In genomic region chr18:46079336-46079735, GRCh38 we compare ENCODE assay signal across 15 cellular contexts. TPM values are rescaled to one million over a fixed set of nuclear protein-coding genes. Genes with fewer than 3 reads are reported as not detected.
DNase-seq lines count a peak whose midpoint lies in the region; ATAC-seq, FAIRE-seq and TF ChIP-seq lines count a peak whose summit lies in the region.
"Had no signal": no experiment of that assay in that cellular context is flagged by ENCODE, and none has a peak within 500 bp of the region (broad histone marks: within the 10 kb centered on the region; RNA-seq: fewer than 3 reads in every experiment).

No MANE protein-coding gene starts in this region.

- H3K27me3 ChIP-seq in K562 (ENCODE audit: control insufficient read depth in 2 of 2, insufficient read depth in 2 of 2, low read length in 2 of 2), result no peaks in the 10 kb centered on the region
- H3K27me3 ChIP-seq: BLaER1 had no signal

- no peak for TF ChIP-seq RAD21 in K562 (CRISPR knock-in tag; conservative IDR thresholded peaks at IDR 0.05 in 1 of 2, IDR thresholded peaks at IDR 0.05 in 1 of 2)

- no peaks in the 10 kb centered on the region for H3K9me3 Mint-ChIP-seq in activated naive CD8-positive, alpha-beta T cell treated with anti-CD3 and anti-CD28 coated beads for 36 hours
- no peaks in the 10 kb centered on the region for H3K9me3 Mint-ChIP-seq in activated naive CD8-positive, alpha-beta T cell treated with anti-CD3 and anti-CD28 coated beads, Interleukin-2, amount 50 U/mL, for 24 hours
- H3K9me3 Mint-ChIP-seq in type B pancreatic cell, result no peaks in the 10 kb centered on the region
- H3K9me3 Mint-ChIP-seq: CD14-positive monocyte; CD4-positive, alpha-beta memory T cell; H9 had no signal

- H3K4me3 Mint-ChIP-seq in activated naive CD8-positive, alpha-beta T cell treated with anti-CD3 and anti-CD28 coated beads for 36 hours, result no peak overlapping the region
- no peak overlapping the region for H3K4me3 Mint-ChIP-seq in activated naive CD8-positive, alpha-beta T cell treated with anti-CD3 and anti-CD28 coated beads, Interleukin-2, amount 50 U/mL, for 24 hours
- H3K4me3 Mint-ChIP-seq in type B pancreatic cell, result no peak overlapping the region
- H3K4me3 Mint-ChIP-seq: CD14-positive monocyte; CD4-positive, alpha-beta memory T cell; H9 had no signal

- H3K79me2 ChIP-seq in K562 (ENCODE audit: control insufficient read depth, insufficient read depth, low read length), result no peaks in the 10 kb centered on the region

- POLR2A ChIA-PET in K562 (lab: Yijun Ruan, JAX), result interaction anchor here (0.6 kb wide), 1 partner anchor 1889 kb away, joined by 3 read pairs; no protein-coding TSS in a partner anchor

- H3K4me3 ChIP-seq in K562, result no peak overlapping the region
- H3K4me3 ChIP-seq: BLaER1 had no signal

- H3K27me3 Mint-ChIP-seq in activated naive CD8-positive, alpha-beta T cell treated with anti-CD3 and anti-CD28 coated beads for 36 hours, result no peaks in the 10 kb centered on the region
- no peaks in the 10 kb centered on the region for H3K27me3 Mint-ChIP-seq in activated naive CD8-positive, alpha-beta T cell treated with anti-CD3 and anti-CD28 coated beads, Interleukin-2, amount 50 U/mL, for 24 hours
- no peaks in the 10 kb centered on the region for H3K27me3 Mint-ChIP-seq in type B pancreatic cell
- H3K27me3 Mint-ChIP-seq: CD4-positive, alpha-beta memory T cell had no signal

- FAIRE-seq in GM12891 (lab: Jason Lieb, UNC), result no peak
- FAIRE-seq in K562 (lab: Jason Lieb, UNC), result no peak
- FAIRE-seq: H1 had no signal

- no peaks in the 10 kb centered on the region for H3K9me1 ChIP-seq in K562 (ENCODE audit: control insufficient read depth, insufficient read depth, low read length)

- H3K36me3 Mint-ChIP-seq in activated naive CD8-positive, alpha-beta T cell treated with anti-CD3 and anti-CD28 coated beads for 36 hours, result peaks cover 24% of the 10 kb centered on the region
- H3K36me3 Mint-ChIP-seq in activated naive CD8-positive, alpha-beta T cell treated with anti-CD3 and anti-CD28 coated beads, Interleukin-2, amount 50 U/mL, for 24 hours (ENCODE audit: low read depth), result peaks cover 32% of the 10 kb centered on the region
- H3K36me3 Mint-ChIP-seq in type B pancreatic cell, result peaks cover 22% of the 10 kb centered on the region

- CTCF ChIA-PET in K562 (lab: Yijun Ruan, JAX; ENCODE audit: low intra/inter-chr PET ratio), result no interaction called here

- H3K4me1 ChIP-seq in K562 (replicated peaks in 1 of 2; ENCODE audit: control insufficient read depth in 2 of 2, insufficient read depth in 2 of 2, low read length in 2 of 2), result no peaks in the 10 kb centered on the region; a peak in 1 of 5 replicates
- H3K4me1 ChIP-seq: BLaER1 had no signal

- H3K4me2 ChIP-seq in K562 (ENCODE audit: insufficient read depth, low read length), result no peak overlapping the region
- H3K4me2 ChIP-seq: BLaER1 had no signal

- H2AFZ ChIP-seq in K562 (ENCODE audit: low read depth, low read length), result no peak overlapping the region

- TF ChIP-seq CTCF in K562 (IDR thresholded peaks at IDR 0.05 in 2 of 3, conservative IDR thresholded peaks at IDR 0.05 in 1 of 3; ENCODE audit: insufficient read depth in 2 of 3, low read depth in 1 of 3, low read length in 3 of 3), result no peak
- no peak for TF ChIP-seq CTCF in type B pancreatic cell (conservative IDR thresholded peaks at IDR 0.05)

- no peak overlapping the region for H3K9ac ChIP-seq in K562 (ENCODE audit: insufficient read depth in 1 of 2, low read depth in 2 of 2, low read length in 2 of 2)
- H3K9ac ChIP-seq: BLaER1 had no signal

- in situ Hi-C loops in K562 (cut with MboI), result loop anchor here (10.0 kb wide), 1 partner anchor 405 kb away; no protein-coding TSS in a partner anchor

- intact Hi-C loops in K562 (cut with micrococcal nuclease), result no loop called here

- BruUV-seq in K562 (replicated peaks; lab: Mats Ljungman, UMichigan), result no TSS peak

- no peak overlapping the region for H3K27ac ChIP-seq in K562 (ENCODE audit: extremely low read depth, low read depth, low read length)
- H3K27ac ChIP-seq: BLaER1 had no signal

- no peaks in the 10 kb centered on the region for H3K9me3 ChIP-seq in K562 (replicated peaks; ENCODE audit: control insufficient read depth, insufficient read depth, low read depth, low read length)
- H3K9me3 ChIP-seq: BLaER1 had no signal

- no peaks in the 10 kb centered on the region for H4K20me1 ChIP-seq in K562 (replicated peaks; ENCODE audit: control insufficient read depth, insufficient read depth, low read length)

- peaks cover 46% of the 10 kb centered on the region for H3K36me3 ChIP-seq in K562 (ENCODE audit: control insufficient read depth, insufficient read depth, low read length)

- TF ChIP-seq EP300 in K562 (IDR thresholded peaks at IDR 0.05; ENCODE audit: low read length), result no peak

- TF ChIP-seq POLR2A in GM12891 (IDR thresholded peaks at IDR 0.05; ENCODE audit: low read depth, low read length) (no peak), K562 (conservative IDR thresholded peaks at IDR 0.05) (no peak)

- peaks cover 2% of the 10 kb centered on the region for H3K4me1 Mint-ChIP-seq in activated naive CD8-positive, alpha-beta T cell treated with anti-CD3 and anti-CD28 coated beads for 36 hours
- H3K4me1 Mint-ChIP-seq in activated naive CD8-positive, alpha-beta T cell treated with anti-CD3 and anti-CD28 coated beads, Interleukin-2, amount 50 U/mL, for 24 hours, result no peaks in the 10 kb centered on the region
- H3K4me1 Mint-ChIP-seq in type B pancreatic cell (ENCODE audit: unreplicated experiment), result no peaks in the 10 kb centered on the region
- H3K4me1 Mint-ChIP-seq: CD14-positive monocyte; CD4-positive, alpha-beta memory T cell; H9 had no signal

- DNase-seq in activated naive CD8-positive, alpha-beta T cell treated with anti-CD3 and anti-CD28 coated beads for 36 hours, result no peak
- no peak for DNase-seq in activated naive CD8-positive, alpha-beta T cell treated with anti-CD3 and anti-CD28 coated beads, Interleukin-2, amount 50 U/mL, for 24 hours
- DNase-seq in GM12891 (ENCODE audit: insufficient read length, low spot score) (no peak), K562 (ENCODE audit: extremely low read depth in 1 of 4, low spot score in 3 of 4) (no peak), type B pancreatic cell (ENCODE audit: extremely low spot score, unreplicated experiment) (peak; percentile 6), NCI-H2029 (lab: John Stamatoyannopoulos, UW) (no peak)
- DNase-seq: 8988T; CD4-positive, alpha-beta memory T cell; DMS79 treated with DMSO at 0.1 percent for 48 hours; GF-D8; H9 had no signal

- peak overlapping the region; percentile 34 for H3K27ac Mint-ChIP-seq in activated naive CD8-positive, alpha-beta T cell treated with anti-CD3 and anti-CD28 coated beads for 36 hours
- H3K27ac Mint-ChIP-seq in activated naive CD8-positive, alpha-beta T cell treated with anti-CD3 and anti-CD28 coated beads, Interleukin-2, amount 50 U/mL, for 24 hours, result no peak overlapping the region
- no peak overlapping the region for H3K27ac Mint-ChIP-seq in type B pancreatic cell
- H3K27ac Mint-ChIP-seq: H9 had no signal

- ATAC-seq in activated naive CD8-positive, alpha-beta T cell treated with anti-CD3 and anti-CD28 coated beads, Interleukin-2, amount 50 U/mL, for 24 hours, result no peak
- ATAC-seq in K562, result no peak
- no peak for ATAC-seq in HG03139 (IDR thresholded peaks at IDR 0.05; ENCODE audit: unreplicated experiment)

RNA-seq across cellular contexts. Expression of gene PSTPIP2, which starts 7.3 kb away (rescaled TPM):
- total RNA-seq in activated naive CD8-positive, alpha-beta T cell treated with anti-CD3 and anti-CD28 coated beads for 36 hours, result 10 to 100 TPM; 21.6 to 22.0 TPM
- 15.8 TPM for polyA plus RNA-seq in GM12891 (2012; ENCODE audit: low read depth, missing spikeins)
- total RNA-seq in K562 (2011; cell fraction: chromatin; rRNA removed; ENCODE audit: low replicate concordance), result 17.8 and 49.9 TPM in 2 replicates
- total RNA-seq in K562 (2011; cell fraction: nucleolus; rRNA removed), result 10.8 and 12.1 TPM in 2 replicates
- 23.0 and 26.0 TPM in 2 replicates for total RNA-seq in K562 (2011; cell fraction: nucleoplasm; rRNA removed)
- 17.0 and 21.2 TPM in 2 replicates for total RNA-seq in K562 (2014; rRNA removed)
- total RNA-seq in K562 (2014; rRNA removed; fragmentation: Illumina TruSeq; extraction: Trizol), result 35.8 and 38.5 TPM in 2 replicates
- total RNA-seq in K562 (2015; rRNA removed; fragmentation: Illumina TruSeq; extraction: Trizol), result 26.8 and 29.3 TPM in 2 replicates
- total RNA-seq in K562 (2021), result 25.2 and 25.6 TPM in 2 replicates
- polyA plus RNA-seq in K562 (2011; rRNA removed), result 25.5 and 33.6 TPM in 2 replicates
- polyA plus RNA-seq in K562 (2011; cell fraction: cytosol; rRNA removed), result 14.6 and 20.0 TPM in 2 replicates
- 10.5 and 14.2 TPM in 2 replicates for polyA plus RNA-seq in K562 (2011; cell fraction: nucleus; rRNA removed)
- 18.5 and 21.1 TPM in 2 replicates for polyA plus RNA-seq in K562 (2012)
- polyA plus RNA-seq in K562 (2014; fragmentation: Illumina TruSeq; extraction: Trizol), result 35.6 and 45.7 TPM in 2 replicates
- polyA plus RNA-seq in K562 (2014; fragmentation: Nextera tagmentation; extraction: Ambion mirVana), result 10 to 100 TPM; 14.0 to 25.2 TPM
- 27.1 and 33.4 TPM in 2 replicates for polyA plus RNA-seq in K562 (2014; rRNA removed)
- polyA minus RNA-seq in K562 (2011; rRNA and poly(A)+ RNA removed), result 24.4 and 27.2 TPM in 2 replicates
- polyA minus RNA-seq in K562 (2011; cell fraction: cytosol; rRNA and poly(A)+ RNA removed), result 14.7 and 15.7 TPM in 2 replicates
- polyA minus RNA-seq in K562 (2011; cell fraction: nucleus; rRNA and poly(A)+ RNA removed), result 7.4 and 11.4 TPM in 2 replicates
- 9.6 and 10.5 TPM in 2 replicates for total RNA-seq in type B pancreatic cell (ENCODE audit: low replicate concordance)

RNA-seq across cellular contexts. Expression of gene ATP5F1A, which starts 18.8 kb away (rescaled TPM):
- 100 to 1,000 TPM; 519 to 526 TPM for total RNA-seq in activated naive CD8-positive, alpha-beta T cell treated with anti-CD3 and anti-CD28 coated beads for 36 hours
- polyA plus RNA-seq in GM12891 (2012; ENCODE audit: low read depth, missing spikeins), result 469 TPM
- 237 and 420 TPM in 2 replicates for total RNA-seq in K562 (2011; cell fraction: chromatin; rRNA removed; ENCODE audit: low replicate concordance)
- total RNA-seq in K562 (2011; cell fraction: nucleolus; rRNA removed), result 160 and 177 TPM in 2 replicates
- 216 and 234 TPM in 2 replicates for total RNA-seq in K562 (2011; cell fraction: nucleoplasm; rRNA removed)
- total RNA-seq in K562 (2014; rRNA removed) (359 and 377 TPM in 2 replicates), K562 (2014; rRNA removed; fragmentation: Illumina TruSeq; extraction: Trizol) (517 and 529 TPM in 2 replicates), K562 (2015; rRNA removed; fragmentation: Illumina TruSeq; extraction: Trizol) (480 and 490 TPM in 2 replicates), K562 (2021) (401 and 403 TPM in 2 replicates), type B pancreatic cell (ENCODE audit: low replicate concordance) (526 and 558 TPM in 2 replicates)
- polyA plus RNA-seq in K562 (2011; rRNA removed) (456 and 553 TPM in 2 replicates), K562 (2014; fragmentation: Illumina TruSeq; extraction: Trizol) (396 and 436 TPM in 2 replicates), K562 (2014; fragmentation: Nextera tagmentation; extraction: Ambion mirVana) (100 to 1,000 TPM; 690 to 762 TPM), K562 (2014; rRNA removed) (443 and 471 TPM in 2 replicates)
- polyA plus RNA-seq in K562 (2011; cell fraction: cytosol; rRNA removed), result 493 and 750 TPM in 2 replicates
- polyA plus RNA-seq in K562 (2011; cell fraction: nucleus; rRNA removed), result 217 and 371 TPM in 2 replicates
- 313 and 360 TPM in 2 replicates for polyA plus RNA-seq in K562 (2012)
- 905 and 982 TPM in 2 replicates for polyA minus RNA-seq in K562 (2011; rRNA and poly(A)+ RNA removed)
- 286 and 314 TPM in 2 replicates for polyA minus RNA-seq in K562 (2011; cell fraction: cytosol; rRNA and poly(A)+ RNA removed)
- 57.6 and 119 TPM in 2 replicates for polyA minus RNA-seq in K562 (2011; cell fraction: nucleus; rRNA and poly(A)+ RNA removed)

RNA-seq across cellular contexts. Expression of gene HAUS1, which starts 24.8 kb away (rescaled TPM):
- 10 to 100 TPM; 61.1 to 66.3 TPM for total RNA-seq in activated naive CD8-positive, alpha-beta T cell treated with anti-CD3 and anti-CD28 coated beads for 36 hours
- polyA plus RNA-seq in GM12891 (2012; ENCODE audit: low read depth, missing spikeins), result 44.6 TPM
- total RNA-seq in K562 (2011; cell fraction: chromatin; rRNA removed; ENCODE audit: low replicate concordance), result 9.9 and 13.3 TPM in 2 replicates
- 5.2 and 6.1 TPM in 2 replicates for total RNA-seq in K562 (2011; cell fraction: nucleolus; rRNA removed)
- 8.0 and 14.1 TPM in 2 replicates for total RNA-seq in K562 (2011; cell fraction: nucleoplasm; rRNA removed)
- total RNA-seq in K562 (2014; rRNA removed), result 42.0 and 55.6 TPM in 2 replicates
- total RNA-seq in K562 (2014; rRNA removed; fragmentation: Illumina TruSeq; extraction: Trizol), result 70.0 and 81.9 TPM in 2 replicates
- 52.4 and 59.7 TPM in 2 replicates for total RNA-seq in K562 (2015; rRNA removed; fragmentation: Illumina TruSeq; extraction: Trizol)
- total RNA-seq in K562 (2021), result 45.6 and 51.1 TPM in 2 replicates
- 63.4 and 76.3 TPM in 2 replicates for polyA plus RNA-seq in K562 (2011; rRNA removed)
- 37.3 and 51.8 TPM in 2 replicates for polyA plus RNA-seq in K562 (2011; cell fraction: cytosol; rRNA removed)
- polyA plus RNA-seq in K562 (2011; cell fraction: nucleus; rRNA removed), result 14.8 and 22.3 TPM in 2 replicates
- 57.5 and 62.5 TPM in 2 replicates for polyA plus RNA-seq in K562 (2012)
- polyA plus RNA-seq in K562 (2014; fragmentation: Illumina TruSeq; extraction: Trizol), result 77.7 and 83.2 TPM in 2 replicates
- 100 to 1,000 TPM; 131 to 135 TPM for polyA plus RNA-seq in K562 (2014; fragmentation: Nextera tagmentation; extraction: Ambion mirVana)
- 59.1 and 77.2 TPM in 2 replicates for polyA plus RNA-seq in K562 (2014; rRNA removed)
- 22.1 and 24.4 TPM in 2 replicates for polyA minus RNA-seq in K562 (2011; rRNA and poly(A)+ RNA removed)
- polyA minus RNA-seq in K562 (2011; cell fraction: cytosol; rRNA and poly(A)+ RNA removed), result 23.8 and 28.5 TPM in 2 replicates
- 6.6 and 9.1 TPM in 2 replicates for polyA minus RNA-seq in K562 (2011; cell fraction: nucleus; rRNA and poly(A)+ RNA removed)
- 22.0 and 55.1 TPM in 2 replicates for total RNA-seq in type B pancreatic cell (ENCODE audit: low replicate concordance)
